10 cellular contexts compared by ENCODE assay signal in genomic region chr1:205669341-205670142, GRCh38. TPM values are rescaled to one million over a fixed set of nuclear protein-coding genes. Genes with fewer than 3 reads are reported as not detected.
DNase-seq lines count a peak whose midpoint lies in the region; ATAC-seq, FAIRE-seq and TF ChIP-seq lines count a peak whose summit lies in the region.
"Had no signal": no experiment of that assay in that cellular context is flagged by ENCODE, and none has a peak within 500 bp of the region (broad histone marks: within the 10 kb centered on the region; RNA-seq: fewer than 3 reads in every experiment).

No MANE protein-coding gene starts in this region.

- H3K27ac Mint-ChIP-seq in neural crest cell (ENCODE audit: unreplicated experiment): peak overlapping the region; percentile 92

- no peaks in the 10 kb centered on the region for H3K36me3 Mint-ChIP-seq in neural crest cell (ENCODE audit: low read depth)

- peaks cover 5% of the 10 kb centered on the region for H3K79me2 ChIP-seq in GM12878 (ENCODE audit: control insufficient read depth, insufficient read depth, low read length)
- H3K79me2 ChIP-seq: parathyroid adenoma had no signal

- ATAC-seq in HG02610 (IDR thresholded peaks at IDR 0.05; ENCODE audit: unreplicated experiment) (peak; percentile 42), GM12878 (peak; percentile 54), GM21619 (IDR thresholded peaks at IDR 0.05; ENCODE audit: unreplicated experiment) (no peak)

- intact Hi-C loops in GM12878 (cut with micrococcal nuclease; ENCODE audit: unreplicated experiment): no loop called here

- peak overlapping the region; percentile 61 for H3K4me2 ChIP-seq in GM12878 (ENCODE audit: control insufficient read depth, insufficient read depth)

- no peak for TF ChIP-seq RAD21 in GM12878 (IDR thresholded peaks at IDR 0.05; ENCODE audit: insufficient read depth, low read depth, low read length)

- CTCF ChIA-PET in GM12878 (lab: Yijun Ruan, JAX): interaction anchor here (1.0 to 31.9 kb wide), 11 partner anchors 9 to 308 kb away, joined by 3 to 1339 read pairs (median 6); partner anchors contain the start of gene SLC45A3

- no peak for TF ChIP-seq CTCF in GM12865 (IDR thresholded peaks at IDR 0.05; ENCODE audit: insufficient read depth, low read depth, low read length, missing control alignments)
- TF ChIP-seq CTCF in GM12878 (IDR thresholded peaks at IDR 0.05 in 2 of 3, conservative IDR thresholded peaks at IDR 0.05 in 1 of 3; ENCODE audit: control insufficient read depth in 2 of 3, extremely low read depth in 1 of 3, insufficient read depth in 1 of 3, low read depth in 3 of 3, low read length in 3 of 3): no peak
- TF ChIP-seq CTCF in neural crest cell (conservative IDR thresholded peaks at IDR 0.05): no peak

- H2AFZ ChIP-seq in GM12878 (ENCODE audit: control insufficient read depth, low read depth, low read length): peak overlapping the region; percentile 55
- H2AFZ ChIP-seq: parathyroid adenoma had no signal

- H3K9me3 ChIP-seq in GM12878 (replicated peaks; ENCODE audit: control insufficient read depth, insufficient read depth, low read length): no peaks in the 10 kb centered on the region

- under 1% methylated on average over 19 of the region's 20 CpGs for WGBS in GM12878 (ENCODE audit: insufficient coverage, insufficient replicate concordance, low lambda C conversion rate, missing lambda C conversion rate)

- SMC1A ChIA-PET in GM12878 (lab: Charles Lee; ENCODE audit: uncharacterized antibody, unreplicated experiment): interaction anchor here (0.6 to 26.7 kb wide), 15 partner anchors 10 to 307 kb away, joined by 3 to 1008 read pairs (median 12); partner anchors contain the start of genes ELK4, RAB29 and SLC45A3

- peak overlapping the region; percentile 71 for H3K27ac ChIP-seq in GM12878 (ENCODE audit: control insufficient read depth, insufficient read depth)
- H3K27ac ChIP-seq: parathyroid adenoma had no signal

- H3K9ac ChIP-seq in GM12878 (ENCODE audit: control insufficient read depth, insufficient read depth, low read length): peak overlapping the region; percentile 65
- H3K9ac ChIP-seq: parathyroid adenoma had no signal

- H3K27me3 Mint-ChIP-seq in neural crest cell (ENCODE audit: low read depth): no peaks in the 10 kb centered on the region

- POLR2A ChIA-PET in GM12878 (lab: Charles Lee): interaction anchor here (0.6 to 7.8 kb wide), 15 partner anchors 10 to 105 kb away, joined by 3 to 89 read pairs (median 7); partner anchors contain the start of genes NUCKS1, RAB29 and SLC45A3

- peak overlapping the region; percentile 84 for H3K4me3 Mint-ChIP-seq in neural crest cell
- H3K4me3 Mint-ChIP-seq: activated T-cell treated with anti-CD3 and anti-CD28 coated beads, Interleukin-2, amount 50 U/mL, for 4 hours had no signal

- no peak for FAIRE-seq in GM12878 (lab: Jason Lieb, UNC)

- no peaks in the 10 kb centered on the region for H3K27me3 ChIP-seq in GM12878 (replicated peaks in 1 of 2; ENCODE audit: control insufficient read depth in 2 of 2, insufficient read depth in 2 of 2, low read length in 1 of 2)

- H4K20me1 ChIP-seq in GM12878 (ENCODE audit: control insufficient read depth, insufficient read depth): 0 out of 2 replicates have a peak, but pooled peaks cover 7% of the 10 kb centered on the region

- H3K9me3 Mint-ChIP-seq in neural crest cell: no peaks in the 10 kb centered on the region
- H3K9me3 Mint-ChIP-seq: activated T-cell treated with anti-CD3 and anti-CD28 coated beads, Interleukin-2, amount 50 U/mL, for 4 hours had no signal

- peaks cover 77% of the 10 kb centered on the region for H3K4me1 ChIP-seq in GM12878 (ENCODE audit: control insufficient read depth, insufficient read depth, low read length)
- H3K4me1 ChIP-seq: parathyroid adenoma had no signal

- no TSS peak for BruUV-seq in GM12878 (replicated peaks; lab: Mats Ljungman, UMichigan)

- RAD21 ChIA-PET in GM12878 (lab: Charles Lee; ENCODE audit: unreplicated experiment): interaction anchor here (0.8 to 11.4 kb wide), 15 partner anchors 8 to 355 kb away, joined by 3 to 194 read pairs (median 9); partner anchors contain the start of genes ELK4, NUCKS1 and SLC45A3

- TF ChIP-seq EP300 in GM12878 (IDR thresholded peaks at IDR 0.05; ENCODE audit: borderline replicate concordance in 1 of 2, control insufficient read depth in 1 of 2, low read depth in 2 of 2, low read length in 2 of 2): 0 out of 4 replicates have a peak, but pooled peaks of 1 of the 2 experiments have one; percentile 19

- in situ Hi-C loops in GM12878 (cut with MboI): no loop called here

- peaks cover 76% of the 10 kb centered on the region for H3K4me1 Mint-ChIP-seq in neural crest cell

- H3K4me3 ChIP-seq in GM12865 (ENCODE audit: low read depth, low read length) (peak overlapping the region; percentile 48), GM12878 (peak overlapping the region; percentile 51; the same call in 1 of the 2 replicates)

- H3K36me3 ChIP-seq in GM12878 (ENCODE audit: control insufficient read depth in 2 of 2, insufficient read depth in 2 of 2, low read length in 1 of 2): no peaks in the 10 kb centered on the region

- DNase-seq in GM12865 (ENCODE audit: low read depth) (peak; percentile 59), GM12878 (ENCODE audit: low read depth, low spot score) (no peak), neural crest cell (ENCODE audit: low read depth, low spot score) (peak; percentile 49), NCI-H510A treated with DMSO at 0.1 percent for 48 hours (lab: John Stamatoyannopoulos, UW) (no peak), NCI-H1105 treated with DMSO at 0.1 percent for 48 hours (lab: John Stamatoyannopoulos, UW) (no peak)
- no peak for DNase-seq in stimulated activated naive CD4-positive, alpha-beta T cell (lab: John Stamatoyannopoulos, UW)
- DNase-seq: activated T-cell treated with anti-CD3 and anti-CD28 coated beads, Interleukin-2, amount 50 U/mL, for 4 hours had no signal

- TF ChIP-seq POLR2A in GM12878 (IDR thresholded peaks at IDR 0.05; ENCODE audit: low read depth, low read length): no peak

TF ChIP-seq in GM12878, 131 proteins besides CTCF, POLR2A, EP300 and RAD21 (continues in another document):
- TF ChIP-seq MXI1 (IDR thresholded peaks at IDR 0.05; ENCODE audit: low read depth, low read length) (no peak), SMC3 (IDR thresholded peaks at IDR 0.05; ENCODE audit: borderline replicate concordance, low read length) (no peak), BACH1 (IDR thresholded peaks at IDR 0.05; ENCODE audit: borderline replicate concordance) (peak; percentile 66), ATF7 (IDR thresholded peaks at IDR 0.05; ENCODE audit: low read depth) (peak; percentile 85), SREBF2 (IDR thresholded peaks at IDR 0.05; ENCODE audit: low read length) (no peak), EED (IDR thresholded peaks at IDR 0.05; ENCODE audit: low read depth) (peak; percentile 21; the same call in 1 of the 2 replicates), CREM (IDR thresholded peaks at IDR 0.05; ENCODE audit: low read depth) (0 out of 2 replicates have a peak, but pooled peaks have one; percentile 23), NR2C1 (IDR thresholded peaks at IDR 0.05) (0 out of 2 replicates have a peak, but pooled peaks have one; percentile 1), SP1 (IDR thresholded peaks at IDR 0.05; ENCODE audit: low read depth, low read length) (peak; percentile 3), BHLHE40 (IDR thresholded peaks at IDR 0.05; ENCODE audit: borderline replicate concordance in 1 of 2, low read depth in 2 of 2, low read length in 1 of 2) (peak; percentile 66 to 90; a peak in 3 of 4 replicates), BCL11A (IDR thresholded peaks at IDR 0.05; ENCODE audit: low read depth, low read length) (peak; percentile 16; the same call in 1 of the 2 replicates), IKZF1 (conservative IDR thresholded peaks at IDR 0.05) (peak; percentile 63), MEF2B (IDR thresholded peaks at IDR 0.05; ENCODE audit: partially characterized antibody, poor library complexity, severe bottlenecking) (peak; percentile 97)

RNA-seq across cellular contexts. Expression of gene SLC45A3, which starts 10.8 kb away (rescaled TPM):
- 17.9 and 20.3 TPM in 2 replicates for total RNA-seq in GM12878 (2013; cell fraction: nucleolus; rRNA removed)
- 8.8 and 10.3 TPM in 2 replicates for total RNA-seq in GM12878 (2014; rRNA removed)
- 3.8 and 4.4 TPM in 2 replicates for total RNA-seq in GM12878 (2014; rRNA removed; fragmentation: Illumina TruSeq; extraction: Trizol)
- total RNA-seq in GM12878 (2021): 9.8 and 9.9 TPM in 2 replicates
- polyA plus RNA-seq in GM12878 (2011; ENCODE audit: low read depth): 1.1 TPM
- polyA plus RNA-seq in GM12878 (2011; rRNA removed): 6.5 and 10.2 TPM in 2 replicates
- polyA plus RNA-seq in GM12878 (2011; cell fraction: cytosol; rRNA removed): 10.3 and 13.0 TPM in 2 replicates
- 28.7 and 39.6 TPM in 2 replicates for polyA plus RNA-seq in GM12878 (2011; cell fraction: nucleus; rRNA removed)
- polyA plus RNA-seq in GM12878 (2012): 2.1 TPM in 2 replicates
- polyA plus RNA-seq in GM12878 (2014; fragmentation: Illumina TruSeq; extraction: Trizol): 3.7 and 3.9 TPM in 2 replicates
- polyA plus RNA-seq in GM12878 (2014; fragmentation: Nextera tagmentation; extraction: Ambion mirVana): under 1 TPM; 0.26 to 0.60 TPM
- polyA plus RNA-seq in GM12878 (2014; rRNA removed): 7.2 and 7.5 TPM in 2 replicates
- polyA plus RNA-seq in GM12878 (2016; fragmentation: Nextera tagmentation; extraction: Ambion mirVana): 1 to 10 TPM; 1.2 to 1.4 TPM
- 4.8 and 7.7 TPM in 2 replicates for polyA minus RNA-seq in GM12878 (2011; rRNA and poly(A)+ RNA removed)
- 2.4 and 3.7 TPM in 2 replicates for polyA minus RNA-seq in GM12878 (2011; cell fraction: cytosol; rRNA and poly(A)+ RNA removed)
- 5.4 and 8.4 TPM in 2 replicates for polyA minus RNA-seq in GM12878 (2011; cell fraction: nucleus; rRNA and poly(A)+ RNA removed)
- total RNA-seq in neural crest cell: 13.1 and 14.0 TPM in 2 replicates

RNA-seq across cellular contexts. Expression of gene ELK4, which starts 37.7 kb away (rescaled TPM):
- 64.5 and 67.4 TPM in 2 replicates for total RNA-seq in GM12878 (2013; cell fraction: nucleolus; rRNA removed)
- total RNA-seq in GM12878 (2014; rRNA removed): 20.1 and 22.5 TPM in 2 replicates
- 36.2 and 39.0 TPM in 2 replicates for total RNA-seq in GM12878 (2014; rRNA removed; fragmentation: Illumina TruSeq; extraction: Trizol)
- total RNA-seq in GM12878 (2021): 70.7 and 71.5 TPM in 2 replicates
- 12.2 TPM for polyA plus RNA-seq in GM12878 (2011; ENCODE audit: low read depth)
- 21.8 and 27.6 TPM in 2 replicates for polyA plus RNA-seq in GM12878 (2011; rRNA removed)
- 8.6 and 10.9 TPM in 2 replicates for polyA plus RNA-seq in GM12878 (2011; cell fraction: cytosol; rRNA removed)
- 14.3 and 15.4 TPM in 2 replicates for polyA plus RNA-seq in GM12878 (2011; cell fraction: nucleus; rRNA removed)
- 16.3 and 17.6 TPM in 2 replicates for polyA plus RNA-seq in GM12878 (2012)
- 24.6 and 32.2 TPM in 2 replicates for polyA plus RNA-seq in GM12878 (2014; fragmentation: Illumina TruSeq; extraction: Trizol)
- polyA plus RNA-seq in GM12878 (2014; fragmentation: Nextera tagmentation; extraction: Ambion mirVana): 10 to 100 TPM in 1 of 2 experiments, 1 to 10 TPM in 1; 5.2 to 11.9 TPM
- polyA plus RNA-seq in GM12878 (2014; rRNA removed): 13.6 and 16.8 TPM in 2 replicates
- polyA plus RNA-seq in GM12878 (2016; fragmentation: Nextera tagmentation; extraction: Ambion mirVana): 1 to 10 TPM; 6.5 to 8.7 TPM
- 23.1 and 23.6 TPM in 2 replicates for polyA minus RNA-seq in GM12878 (2011; rRNA and poly(A)+ RNA removed)
- 14.8 and 18.2 TPM in 2 replicates for polyA minus RNA-seq in GM12878 (2011; cell fraction: cytosol; rRNA and poly(A)+ RNA removed)
- polyA minus RNA-seq in GM12878 (2011; cell fraction: nucleus; rRNA and poly(A)+ RNA removed): 5.7 and 11.3 TPM in 2 replicates
- 30.1 and 33.1 TPM in 2 replicates for total RNA-seq in neural crest cell

Comparison
In these comparisons a context has a peak if more than half of its experiments do, and no peak if none do; other contexts are left out.
1. DNase-seq: peak in GM12865 (single experiment) and neural crest cell (single experiment); none in GM12878 (single experiment), NCI-H510A treated with DMSO at 0.1 percent for 48 hours (single experiment), NCI-H1105 treated with DMSO at 0.1 percent for 48 hours (single experiment) and stimulated activated naive CD4-positive, alpha-beta T cell (0 of 6).